12 cellular contexts compared by ENCODE assay signal in genomic region chr2:75503048-75503607, GRCh38. TPM values are rescaled to one million over a fixed set of nuclear protein-coding genes. Genes with fewer than 3 reads are reported as not detected.
DNase-seq lines count a peak whose midpoint lies in the region; FAIRE-seq and TF ChIP-seq lines count a peak whose summit lies in the region.
"Had no signal": no experiment of that assay in that cellular context is flagged by ENCODE, and none has a peak within 500 bp of the region (broad histone marks: within the 10 kb centered on the region; RNA-seq: fewer than 3 reads in every experiment).

No MANE protein-coding gene starts in this region.

- H3K27ac Mint-ChIP-seq in astrocyte (ENCODE audit: unreplicated experiment): peak overlapping the region; percentile 82
- no peak overlapping the region for H3K27ac Mint-ChIP-seq in T-helper 2 cell treated with Interferon-gamma antibody and Interleukin-4, amounts not matched to agents 5 μg/mL and 100 μg/mL, for 36 hours
- H3K27ac Mint-ChIP-seq: activated naive CD8-positive, alpha-beta T cell treated with anti-CD3 and anti-CD28 coated beads, Interleukin-2, amount 10 ng/mL, durations not matched to agents 7 days and 5 days had no signal

- H3K9me3 Mint-ChIP-seq in astrocyte (ENCODE audit: unreplicated experiment): no peaks in the 10 kb centered on the region
- H3K9me3 Mint-ChIP-seq in T-helper 2 cell treated with Interferon-gamma antibody and Interleukin-4, amounts not matched to agents 5 μg/mL and 100 μg/mL, for 36 hours: no peaks in the 10 kb centered on the region
- H3K9me3 Mint-ChIP-seq: activated naive CD8-positive, alpha-beta T cell treated with anti-CD3 and anti-CD28 coated beads, Interleukin-2, amount 10 ng/mL, durations not matched to agents 7 days and 5 days had no signal

- H4K20me1 ChIP-seq in astrocyte (ENCODE audit: insufficient read depth, low read length): peaks cover 30% of the 10 kb centered on the region
- H4K20me1 ChIP-seq: BLaER1 had no signal

- H3K4me1 ChIP-seq in astrocyte (ENCODE audit: insufficient read depth, low read length): peaks cover 14% of the 10 kb centered on the region
- H3K4me1 ChIP-seq: BLaER1 had no signal

- FAIRE-seq in astrocyte (lab: Jason Lieb, UNC) (peak; percentile 88), D721Med (lab: Jason Lieb, UNC) (no peak)

- H3K9me3 ChIP-seq in astrocyte (ENCODE audit: insufficient read depth, low read depth, low read length): no peaks in the 10 kb centered on the region

- H3K36me3 Mint-ChIP-seq in astrocyte (ENCODE audit: low read depth, unreplicated experiment): peaks cover 5% of the 10 kb centered on the region
- H3K36me3 Mint-ChIP-seq in T-helper 2 cell treated with Interferon-gamma antibody and Interleukin-4, amounts not matched to agents 5 μg/mL and 100 μg/mL, for 36 hours (ENCODE audit: low read depth): no peaks in the 10 kb centered on the region
- H3K36me3 Mint-ChIP-seq: activated naive CD8-positive, alpha-beta T cell treated with anti-CD3 and anti-CD28 coated beads, Interleukin-2, amount 10 ng/mL, durations not matched to agents 7 days and 5 days had no signal

- no peaks in the 10 kb centered on the region for H3K27me3 Mint-ChIP-seq in astrocyte (ENCODE audit: low read depth, unreplicated experiment)
- peaks cover 4% of the 10 kb centered on the region for H3K27me3 Mint-ChIP-seq in T-helper 2 cell treated with Interferon-gamma antibody and Interleukin-4, amounts not matched to agents 5 μg/mL and 100 μg/mL, for 36 hours (ENCODE audit: low read depth)

- no peak overlapping the region for H3K4me3 ChIP-seq in astrocyte (ENCODE audit: insufficient read depth, low read depth, low read length)
- H3K4me3 ChIP-seq: BLaER1 had no signal

- peaks cover 72% of the 10 kb centered on the region for H3K79me2 ChIP-seq in astrocyte (ENCODE audit: insufficient read depth, low read length)

- H3K27me3 ChIP-seq in astrocyte (ENCODE audit: insufficient read depth, low read length): no peaks in the 10 kb centered on the region
- H3K27me3 ChIP-seq: BLaER1 had no signal

- H3K36me3 ChIP-seq in astrocyte (ENCODE audit: insufficient read depth, low read length): peaks cover 9% of the 10 kb centered on the region
- H3K36me3 ChIP-seq: BLaER1 had no signal

- H3K4me3 Mint-ChIP-seq in astrocyte (ENCODE audit: unreplicated experiment): no peak overlapping the region
- H3K4me3 Mint-ChIP-seq in T-helper 2 cell treated with Interferon-gamma antibody and Interleukin-4, amounts not matched to agents 5 μg/mL and 100 μg/mL, for 36 hours: no peak overlapping the region
- H3K4me3 Mint-ChIP-seq: activated naive CD8-positive, alpha-beta T cell treated with anti-CD3 and anti-CD28 coated beads, Interleukin-2, amount 10 ng/mL, durations not matched to agents 7 days and 5 days had no signal

- no peak for TF ChIP-seq CTCF in astrocyte (IDR thresholded peaks at IDR 0.05; ENCODE audit: insufficient read depth, low read depth, low read length)
- TF ChIP-seq CTCF in D721Med (IDR thresholded peaks at IDR 0.05; ENCODE audit: insufficient read depth, missing control alignments): no peak

- H3K4me2 ChIP-seq in astrocyte (ENCODE audit: low read length): peak overlapping the region; percentile 59
- H3K4me2 ChIP-seq: BLaER1 had no signal

- peak overlapping the region; percentile 44 for H3K9ac ChIP-seq in astrocyte (ENCODE audit: low read length)
- H3K9ac ChIP-seq: BLaER1 had no signal

- peak; percentile 99 for DNase-seq in A172 (ENCODE audit: low spot score)
- peak; percentile 43 for DNase-seq in HK-2 (ENCODE audit: unreplicated experiment)
- DNase-seq in astrocyte (ENCODE audit: low read depth): peak; percentile 97
- DNase-seq in islet precursor cell: peak; percentile 89
- no peak for DNase-seq in germinal center (ENCODE audit: low spot score)
- no peak for DNase-seq in T-helper 2 cell treated with Interferon-gamma antibody and Interleukin-4, amounts not matched to agents 5 μg/mL and 100 μg/mL, for 36 hours (ENCODE audit: low spot score)
- DNase-seq in D721Med (ENCODE audit: insufficient read length, low spot score): no peak
- DNase-seq in occipital lobe (lab: John Stamatoyannopoulos, UW): no peak
- DNase-seq: activated CD4-positive, alpha-beta T cell treated with anti-CD3 and anti-CD28 coated beads, Interleukin-2, amount 50 U/mL, for 1 hour; activated naive CD8-positive, alpha-beta T cell treated with anti-CD3 and anti-CD28 coated beads, Interleukin-2, amount 10 ng/mL, durations not matched to agents 7 days and 5 days; NCI-H2029 had no signal

- peak overlapping the region; percentile 80 for H3K27ac ChIP-seq in astrocyte (ENCODE audit: low read depth, low read length)
- H3K27ac ChIP-seq: BLaER1 had no signal

- H3K4me1 Mint-ChIP-seq in astrocyte (ENCODE audit: low read depth, unreplicated experiment): peaks cover 27% of the 10 kb centered on the region
- no peaks in the 10 kb centered on the region for H3K4me1 Mint-ChIP-seq in T-helper 2 cell treated with Interferon-gamma antibody and Interleukin-4, amounts not matched to agents 5 μg/mL and 100 μg/mL, for 36 hours (ENCODE audit: low read depth)
- H3K4me1 Mint-ChIP-seq: activated naive CD8-positive, alpha-beta T cell treated with anti-CD3 and anti-CD28 coated beads, Interleukin-2, amount 10 ng/mL, durations not matched to agents 7 days and 5 days had no signal

- no peak overlapping the region for H2AFZ ChIP-seq in astrocyte (ENCODE audit: low read depth, low read length)

RNA-seq across cellular contexts. Expression of gene EVA1A, which starts 57.6 kb away (rescaled TPM):
- total RNA-seq in A172 (2014; rRNA removed; shearing (Covaris generic)): 24.6 and 38.3 TPM in 2 replicates
- 19.0 and 28.6 TPM in 2 replicates for total RNA-seq in astrocyte
- total RNA-seq in occipital lobe: 1.1 TPM
- total RNA-seq: activated naive CD8-positive, alpha-beta T cell treated with anti-CD3 and anti-CD28 coated beads, Interleukin-2, amount 10 ng/mL, durations not matched to agents 7 days and 5 days had no signal

Comparison
In these comparisons a context has a peak if more than half of its experiments do, and no peak if none do; other contexts are left out.
1. DNase-seq: peak in A172 (single experiment), HK-2 (single experiment), astrocyte (single experiment) and islet precursor cell (single experiment); none in germinal center (single experiment), T-helper 2 cell treated with Interferon-gamma antibody and Interleukin-4, amounts not matched to agents 5 μg/mL and 100 μg/mL, for 36 hours (single experiment), D721Med (single experiment) and occipital lobe (single experiment).